In genomic region chr2:151721161-151721560, GRCh38 we compare ENCODE assay signal across 20 cellular contexts. TPM values are rescaled to one million over a fixed set of nuclear protein-coding genes. Genes with fewer than 3 reads are reported as not detected.
A peak's percentile ranks its signal among the peaks of the same experiment; 100 is the strongest.
DNase-seq lines count a peak whose midpoint lies in the region; ATAC-seq, FAIRE-seq and TF ChIP-seq lines count a peak whose summit lies in the region.
"Had no signal": no experiment of that assay in that cellular context is flagged by ENCODE, and none has a peak within 500 bp of the region (broad histone marks: within the 10 kb centered on the region; RNA-seq: fewer than 3 reads in every experiment).

No MANE protein-coding gene starts in this region.

- H3K4me1 ChIP-seq in Karpas-422 (ENCODE audit: low read length) = no peaks in the 10 kb centered on the region
- H3K4me1 ChIP-seq in psoas muscle = peaks cover 79% of the 10 kb centered on the region
- H3K4me1 ChIP-seq in hepatocyte (ENCODE audit: insufficient read depth) = no peaks in the 10 kb centered on the region
- H3K4me1 ChIP-seq: BLaER1, Caco-2 had no signal

- TF ChIP-seq CTCF in psoas muscle (IDR thresholded peaks at IDR 0.05) (no peak), hepatocyte (IDR thresholded peaks at IDR 0.05; ENCODE audit: poor library complexity) (no peak)

- DNase-seq in GM12892 (ENCODE audit: insufficient read length) (no peak), Karpas-422 (peak; percentile 1), psoas muscle (no peak), hepatocyte (ENCODE audit: low spot score) (no peak)
- DNase-seq in activated CD4-positive, alpha-beta T cell treated with anti-CD3 and anti-CD28 coated beads for 4 hours = no peak
- DNase-seq: Caco-2; CD4-positive, CD25-positive, alpha-beta regulatory T cell; CD8-positive, alpha-beta T cell; DMS153; DND-41; GM23248; H7; HCEC 1CT had no signal

- H3K4me3 ChIP-seq in Karpas-422 (ENCODE audit: low read length) (no peak overlapping the region), psoas muscle (peak overlapping the region; percentile 15), hepatocyte (no peak overlapping the region)
- H3K4me3 ChIP-seq: BLaER1, GM23248 had no signal

- H4K20me1 ChIP-seq in Karpas-422 (ENCODE audit: insufficient read depth, low read depth, low read length) (no peaks in the 10 kb centered on the region), hepatocyte (ENCODE audit: insufficient read depth, poor library complexity, severe bottlenecking) (no peaks in the 10 kb centered on the region)
- H4K20me1 ChIP-seq: BLaER1 had no signal

- H3K27ac ChIP-seq in Karpas-422 (ENCODE audit: low read length) = no peak overlapping the region
- peak overlapping the region; percentile 93 for H3K27ac ChIP-seq in psoas muscle
- H3K27ac ChIP-seq in hepatocyte = no peak overlapping the region
- H3K27ac ChIP-seq: BLaER1, C4-2B, GM23248 had no signal

- no peak for TF ChIP-seq POLR2A in GM12892 (IDR thresholded peaks at IDR 0.05; ENCODE audit: low read depth, low read length)

- H3K9me3 ChIP-seq in Karpas-422 (ENCODE audit: low read length) (no peaks in the 10 kb centered on the region), psoas muscle (no peaks in the 10 kb centered on the region), hepatocyte (ENCODE audit: low read depth) (no peaks in the 10 kb centered on the region)
- H3K9me3 ChIP-seq: BLaER1, Caco-2 had no signal

- no peaks in the 10 kb centered on the region for H3K79me2 ChIP-seq in Karpas-422 (ENCODE audit: low read length)
- no peaks in the 10 kb centered on the region for H3K79me2 ChIP-seq in hepatocyte

- H2AFZ ChIP-seq in Karpas-422 (ENCODE audit: low read length) (no peak overlapping the region), hepatocyte (no peak overlapping the region)
- H2AFZ ChIP-seq: GM23248 had no signal

- no peak for ATAC-seq in psoas muscle
- ATAC-seq in HG03025 (IDR thresholded peaks at IDR 0.05; ENCODE audit: low FRiP score, unreplicated experiment) = no peak
- ATAC-seq: CD8-positive, alpha-beta T cell had no signal

- FAIRE-seq in GM12892 (lab: Jason Lieb, UNC) = peak; percentile 76
- FAIRE-seq: G401.6, GM19239, H1 had no signal

- H3K9ac ChIP-seq in Karpas-422 (ENCODE audit: low read length) = no peak overlapping the region
- H3K9ac ChIP-seq: BLaER1, GM23248 had no signal

- H3K36me3 ChIP-seq in Karpas-422 (ENCODE audit: insufficient read depth, low read length) (no peaks in the 10 kb centered on the region), psoas muscle (ENCODE audit: insufficient read depth in 1 of 2, low read depth in 1 of 2) (peaks cover 5 to 100% of the 10 kb centered on the region in 2 donors), hepatocyte (replicated peaks; ENCODE audit: insufficient read depth, low read depth) (no peaks in the 10 kb centered on the region)
- H3K36me3 ChIP-seq: BLaER1 had no signal

- H3K27me3 ChIP-seq in Karpas-422 (ENCODE audit: low read length) = no peaks in the 10 kb centered on the region
- H3K27me3 ChIP-seq in psoas muscle (ENCODE audit: insufficient read depth in 3 of 3, low read length in 2 of 3) = no peaks in the 10 kb centered on the region
- H3K27me3 ChIP-seq in hepatocyte = no peaks in the 10 kb centered on the region
- H3K27me3 ChIP-seq: BLaER1 had no signal

- intact Hi-C loops in psoas muscle (cut with DNase I) = no loop called here

- WGBS in psoas muscle, 3 donors = 28 to 46% (median 40%) methylated on average over 5 of the region's 5 CpGs
- WGBS in hepatocyte (ENCODE audit: low lambda C conversion rate, missing lambda C conversion rate) = 97% methylated on average over 5 of the region's 5 CpGs

- H3K9me2 ChIP-seq in Karpas-422 (replicated peaks; ENCODE audit: insufficient read depth, low read length) (no peaks in the 10 kb centered on the region), hepatocyte (replicated peaks; ENCODE audit: insufficient read depth) (no peaks in the 10 kb centered on the region)

- no peak overlapping the region for H3K4me2 ChIP-seq in Karpas-422 (ENCODE audit: low read depth, low read length, poor library complexity, severe bottlenecking)
- H3K4me2 ChIP-seq in hepatocyte = no peak overlapping the region
- H3K4me2 ChIP-seq: BLaER1 had no signal

RNA-seq across cellular contexts. Expression of gene NEB, which starts 13.1 kb away (rescaled TPM):
- 1.7 TPM for polyA plus RNA-seq in GM12892 (2012; ENCODE audit: missing spikeins)
- 0.83 and 1.4 TPM in 2 replicates for total RNA-seq in Karpas-422 (2014; rRNA removed; shearing (Covaris generic); ENCODE audit: low replicate concordance)
- 1,000 to 10,000 TPM; 2,020 to 7,790 (median 5,587) TPM for total RNA-seq in psoas muscle
- 1,000 to 10,000 TPM in 2 of 3 donors, 100 to 1,000 TPM in 1; 796 to 1,696 (median 1,565) TPM for polyA plus RNA-seq in psoas muscle
- 2.2 and 3.3 TPM in 2 replicates for total RNA-seq in hepatocyte
- 0.75 and 3.4 TPM in 2 replicates for polyA plus RNA-seq in hepatocyte
- total RNA-seq: A172 had no signal

Comparison
In these comparisons a context has a peak if more than half of its experiments do, and no peak if none do; other contexts are left out.
1. RNA of gene NEB, which starts 13.1 kb away (total RNA-seq): 2,020 to 7,790 TPM in psoas muscle; 2.2 to 3.3 TPM in hepatocyte and 0.83 to 1.4 TPM in Karpas-422; every median in the first group is over 100 times any median in the second.